In genomic region chr9:19102181-19102630, GRCh38 we compare ENCODE assay signal across 1 cellular context.
TF ChIP-seq lines count a peak whose summit lies in the region.

No MANE protein-coding gene starts in this region.

TF ChIP-seq in H1, 55 proteins besides CTCF, POLR2A, EP300 and RAD21:
- no peak for TF ChIP-seq POU5F1 (IDR thresholded peaks at IDR 0.05; ENCODE audit: low read depth, low read length)
- no peak for TF ChIP-seq SIRT6 (IDR thresholded peaks at IDR 0.05; ENCODE audit: low read length)
- TF ChIP-seq RBBP5 (IDR thresholded peaks at IDR 0.05; ENCODE audit: borderline replicate concordance, low read depth, low read length): peak; percentile 82; the same call in 1 of the 2 replicates
- peak; percentile 97 for TF ChIP-seq ASH2L (IDR thresholded peaks at IDR 0.05; ENCODE audit: low read length)
- TF ChIP-seq HDAC2 (IDR thresholded peaks at IDR 0.05; ENCODE audit: borderline replicate concordance in 1 of 2, low read depth in 2 of 2, low read length in 2 of 2): no peak
- no peak for TF ChIP-seq CEBPB (IDR thresholded peaks at IDR 0.05; ENCODE audit: low read depth, low read length)
- no peak for TF ChIP-seq BACH1 (IDR thresholded peaks at IDR 0.05; ENCODE audit: low read length)
- no peak for TF ChIP-seq FOSL1 (IDR thresholded peaks at IDR 0.05; ENCODE audit: insufficient read depth, low read depth, low read length)
- TF ChIP-seq MAX (IDR thresholded peaks at IDR 0.05): peak; percentile 26; the same call in 1 of the 2 replicates
- no peak for TF ChIP-seq SAP30 (IDR thresholded peaks at IDR 0.05; ENCODE audit: insufficient read depth, insufficient replicate concordance, low read length)
- TF ChIP-seq CTBP2 (IDR thresholded peaks at IDR 0.05; ENCODE audit: borderline replicate concordance, insufficient read depth, insufficient read length, low read length): peak; percentile 23
- TF ChIP-seq ZNF274 (IDR thresholded peaks at IDR 0.05; ENCODE audit: borderline replicate concordance, extremely low read depth, low read length): no peak
- TF ChIP-seq CHD1 (IDR thresholded peaks at IDR 0.05; ENCODE audit: low read depth, low read length): no peak
- TF ChIP-seq YY1 (IDR thresholded peaks at IDR 0.05; ENCODE audit: low read depth, low read length): no peak
